1 cellular context compared by ENCODE assay signal in the genomic region with DNA sequence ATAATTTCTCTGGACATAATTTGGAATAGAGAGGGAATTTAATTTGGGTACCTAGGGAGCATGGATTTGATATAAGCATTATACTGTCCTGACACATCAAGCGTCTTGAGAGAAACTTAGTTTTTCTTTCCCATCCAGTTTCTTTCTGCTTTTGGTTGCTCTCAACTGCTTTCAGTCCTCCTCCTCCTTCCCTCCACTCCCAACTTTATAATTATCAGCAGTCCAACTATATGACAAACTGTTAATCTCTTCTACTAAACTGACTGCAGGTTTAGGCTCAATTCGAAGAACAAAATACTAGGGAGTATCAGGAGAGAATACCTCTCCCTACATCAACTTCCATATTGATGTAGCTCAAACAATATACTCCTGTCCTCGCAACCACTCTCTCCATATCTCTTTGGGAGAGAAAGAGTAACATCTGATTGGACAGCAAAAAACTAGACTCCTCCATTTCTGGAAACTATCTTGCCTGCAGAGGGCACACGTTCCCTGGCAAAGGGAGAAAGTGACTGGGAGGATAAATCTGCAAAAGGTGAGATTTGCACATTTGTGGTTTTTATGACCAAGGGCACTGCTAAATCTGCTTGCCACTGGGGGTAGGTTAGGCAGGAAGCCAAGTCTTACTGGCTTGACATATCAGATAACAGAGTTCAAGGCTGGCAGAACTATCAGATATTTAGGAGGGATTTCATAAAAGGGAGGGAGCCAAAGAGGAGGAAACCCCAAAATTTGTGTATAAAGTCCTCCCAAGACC.
TF ChIP-seq lines count a peak whose summit lies in the region.

No MANE protein-coding gene starts in this region.

TF ChIP-seq in HEK293, 187 proteins besides CTCF, POLR2A, EP300 and RAD21 (continued from another document and continues in another):
- TF ChIP-seq ZNF248 (tag by site-specific recombination; IDR thresholded peaks at IDR 0.05) = no peak
- TF ChIP-seq ZNF560 (tag by site-specific recombination; IDR thresholded peaks at IDR 0.05; ENCODE audit: borderline replicate concordance) = no peak
- TF ChIP-seq, protein P1, sequence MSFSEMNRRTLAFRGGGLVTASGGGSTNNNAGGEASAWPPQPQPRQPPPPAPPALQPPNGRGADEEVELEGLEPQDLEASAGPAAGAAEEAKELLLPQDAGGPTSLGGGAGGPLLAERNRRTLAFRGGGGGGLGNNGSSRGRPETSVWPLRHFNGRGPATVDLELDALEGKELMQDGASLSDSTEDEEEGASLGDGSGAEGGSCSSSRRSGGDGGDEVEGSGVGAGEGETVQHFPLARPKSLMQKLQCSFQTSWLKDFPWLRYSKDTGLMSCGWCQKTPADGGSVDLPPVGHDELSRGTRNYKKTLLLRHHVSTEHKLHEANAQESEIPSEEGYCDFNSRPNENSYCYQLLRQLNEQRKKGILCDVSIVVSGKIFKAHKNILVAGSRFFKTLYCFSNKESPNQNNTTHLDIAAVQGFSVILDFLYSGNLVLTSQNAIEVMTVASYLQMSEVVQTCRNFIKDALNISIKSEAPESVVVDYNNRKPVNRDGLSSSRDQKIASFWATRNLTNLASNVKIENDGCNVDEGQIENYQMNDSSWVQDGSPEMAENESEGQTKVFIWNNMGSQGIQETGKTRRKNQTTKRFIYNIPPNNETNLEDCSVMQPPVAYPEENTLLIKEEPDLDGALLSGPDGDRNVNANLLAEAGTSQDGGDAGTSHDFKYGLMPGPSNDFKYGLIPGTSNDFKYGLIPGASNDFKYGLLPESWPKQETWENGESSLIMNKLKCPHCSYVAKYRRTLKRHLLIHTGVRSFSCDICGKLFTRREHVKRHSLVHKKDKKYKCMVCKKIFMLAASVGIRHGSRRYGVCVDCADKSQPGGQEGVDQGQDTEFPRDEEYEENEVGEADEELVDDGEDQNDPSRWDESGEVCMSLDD (tag by site-specific recombination; IDR thresholded peaks at IDR 0.05) = no peak
- TF ChIP-seq ZNF664 (tag by site-specific recombination; IDR thresholded peaks at IDR 0.05) = no peak
- no peak for TF ChIP-seq HOXA7 (CRISPR knock-in tag; IDR thresholded peaks at IDR 0.05; ENCODE audit: borderline replicate concordance)
- no peak for TF ChIP-seq ZNF707 (tag by site-specific recombination; IDR thresholded peaks at IDR 0.05)
- TF ChIP-seq ZNF544 (tag by site-specific recombination; IDR thresholded peaks at IDR 0.05) = no peak
- no peak for TF ChIP-seq ZNF416 (tag by site-specific recombination; IDR thresholded peaks at IDR 0.05)
- TF ChIP-seq ZNF23 (tag by site-specific recombination; IDR thresholded peaks at IDR 0.05; ENCODE audit: borderline replicate concordance) = no peak
- TF ChIP-seq, protein P2, sequence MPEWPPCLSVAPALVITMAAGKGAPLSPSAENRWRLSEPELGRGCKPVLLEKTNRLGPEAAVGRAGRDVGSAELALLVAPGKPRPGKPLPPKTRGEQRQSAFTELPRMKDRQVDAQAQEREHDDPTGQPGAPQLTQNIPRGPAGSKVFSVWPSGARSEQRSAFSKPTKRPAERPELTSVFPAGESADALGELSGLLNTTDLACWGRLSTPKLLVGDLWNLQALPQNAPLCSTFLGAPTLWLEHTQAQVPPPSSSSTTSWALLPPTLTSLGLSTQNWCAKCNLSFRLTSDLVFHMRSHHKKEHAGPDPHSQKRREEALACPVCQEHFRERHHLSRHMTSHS (tag by site-specific recombination; IDR thresholded peaks at IDR 0.05) = no peak
- TF ChIP-seq, protein P3, sequence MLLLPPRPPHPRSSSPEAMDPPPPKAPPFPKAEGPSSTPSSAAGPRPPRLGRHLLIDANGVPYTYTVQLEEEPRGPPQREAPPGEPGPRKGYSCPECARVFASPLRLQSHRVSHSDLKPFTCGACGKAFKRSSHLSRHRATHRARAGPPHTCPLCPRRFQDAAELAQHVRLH (tag by site-specific recombination; IDR thresholded peaks at IDR 0.05) = no peak
- TF ChIP-seq GLIS1 (tag by site-specific recombination; IDR thresholded peaks at IDR 0.05) = peak; percentile 29; the same call in 1 of the 2 replicates
- peak; percentile 90 for TF ChIP-seq ZNF654 (tag by site-specific recombination; IDR thresholded peaks at IDR 0.05; ENCODE audit: low read depth)
- 0 out of 2 replicates have a peak, but pooled peaks have one; percentile 21 for TF ChIP-seq ZNF501 (tag by site-specific recombination; IDR thresholded peaks at IDR 0.05)
- no peak for TF ChIP-seq ZNF354C (tag by site-specific recombination; IDR thresholded peaks at IDR 0.05; ENCODE audit: borderline replicate concordance, low read depth)
- no peak for TF ChIP-seq ZFP3 (tag by site-specific recombination; IDR thresholded peaks at IDR 0.05; ENCODE audit: low read depth)
- no peak for TF ChIP-seq REPIN1 (tag by site-specific recombination; IDR thresholded peaks at IDR 0.05; ENCODE audit: low read depth)
- TF ChIP-seq GFI1B (tag by site-specific recombination; IDR thresholded peaks at IDR 0.05) = peak; percentile 95
- peak; percentile 45; the same call in 1 of the 2 replicates for TF ChIP-seq FEZF1 (tag by site-specific recombination; IDR thresholded peaks at IDR 0.05)
- TF ChIP-seq, protein P4, sequence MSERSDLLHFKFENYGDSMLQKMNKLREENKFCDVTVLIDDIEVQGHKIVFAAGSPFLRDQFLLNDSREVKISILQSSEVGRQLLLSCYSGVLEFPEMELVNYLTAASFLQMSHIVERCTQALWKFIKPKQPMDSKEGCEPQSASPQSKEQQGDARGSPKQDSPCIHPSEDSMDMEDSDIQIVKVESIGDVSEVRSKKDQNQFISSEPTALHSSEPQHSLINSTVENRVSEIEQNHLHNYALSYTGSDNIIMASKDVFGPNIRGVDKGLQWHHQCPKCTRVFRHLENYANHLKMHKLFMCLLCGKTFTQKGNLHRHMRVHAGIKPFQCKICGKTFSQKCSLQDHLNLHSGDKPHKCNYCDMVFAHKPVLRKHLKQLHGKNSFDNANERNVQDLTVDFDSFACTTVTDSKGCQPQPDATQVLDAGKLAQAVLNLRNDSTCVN (tag by site-specific recombination; optimal IDR thresholded peaks at IDR 0.05) = no peak
- TF ChIP-seq, protein P5, sequence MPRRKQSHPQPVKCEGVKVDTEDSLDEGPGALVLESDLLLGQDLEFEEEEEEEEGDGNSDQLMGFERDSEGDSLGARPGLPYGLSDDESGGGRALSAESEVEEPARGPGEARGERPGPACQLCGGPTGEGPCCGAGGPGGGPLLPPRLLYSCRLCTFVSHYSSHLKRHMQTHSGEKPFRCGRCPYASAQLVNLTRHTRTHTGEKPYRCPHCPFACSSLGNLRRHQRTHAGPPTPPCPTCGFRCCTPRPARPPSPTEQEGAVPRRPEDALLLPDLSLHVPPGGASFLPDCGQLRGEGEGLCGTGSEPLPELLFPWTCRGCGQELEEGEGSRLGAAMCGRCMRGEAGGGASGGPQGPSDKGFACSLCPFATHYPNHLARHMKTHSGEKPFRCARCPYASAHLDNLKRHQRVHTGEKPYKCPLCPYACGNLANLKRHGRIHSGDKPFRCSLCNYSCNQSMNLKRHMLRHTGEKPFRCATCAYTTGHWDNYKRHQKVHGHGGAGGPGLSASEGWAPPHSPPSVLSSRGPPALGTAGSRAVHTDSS (tag by site-specific recombination; IDR thresholded peaks at IDR 0.05) = no peak
- no peak for TF ChIP-seq ZNF837 (tag by site-specific recombination; IDR thresholded peaks at IDR 0.05)
- no peak for TF ChIP-seq ZEB2 (tag by site-specific recombination; IDR thresholded peaks at IDR 0.05)
- no peak for TF ChIP-seq ZSCAN23 (tag by site-specific recombination; IDR thresholded peaks at IDR 0.05)
- no peak for TF ChIP-seq ZBTB8A (tag by site-specific recombination; IDR thresholded peaks at IDR 0.05)
- peak; percentile 61; the same call in 1 of the 2 replicates for TF ChIP-seq ZNF660 (tag by site-specific recombination; IDR thresholded peaks at IDR 0.05)
- TF ChIP-seq ZNF324 (tag by site-specific recombination; IDR thresholded peaks at IDR 0.05) = no peak
- TF ChIP-seq, protein P6, sequence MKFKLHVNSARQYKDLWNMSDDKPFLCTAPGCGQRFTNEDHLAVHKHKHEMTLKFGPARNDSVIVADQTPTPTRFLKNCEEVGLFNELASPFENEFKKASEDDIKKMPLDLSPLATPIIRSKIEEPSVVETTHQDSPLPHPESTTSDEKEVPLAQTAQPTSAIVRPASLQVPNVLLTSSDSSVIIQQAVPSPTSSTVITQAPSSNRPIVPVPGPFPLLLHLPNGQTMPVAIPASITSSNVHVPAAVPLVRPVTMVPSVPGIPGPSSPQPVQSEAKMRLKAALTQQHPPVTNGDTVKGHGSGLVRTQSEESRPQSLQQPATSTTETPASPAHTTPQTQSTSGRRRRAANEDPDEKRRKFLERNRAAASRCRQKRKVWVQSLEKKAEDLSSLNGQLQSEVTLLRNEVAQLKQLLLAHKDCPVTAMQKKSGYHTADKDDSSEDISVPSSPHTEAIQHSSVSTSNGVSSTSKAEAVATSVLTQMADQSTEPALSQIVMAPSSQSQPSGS (tag by site-specific recombination; IDR thresholded peaks at IDR 0.05; ENCODE audit: low read depth) = no peak
- TF ChIP-seq, protein P7, sequence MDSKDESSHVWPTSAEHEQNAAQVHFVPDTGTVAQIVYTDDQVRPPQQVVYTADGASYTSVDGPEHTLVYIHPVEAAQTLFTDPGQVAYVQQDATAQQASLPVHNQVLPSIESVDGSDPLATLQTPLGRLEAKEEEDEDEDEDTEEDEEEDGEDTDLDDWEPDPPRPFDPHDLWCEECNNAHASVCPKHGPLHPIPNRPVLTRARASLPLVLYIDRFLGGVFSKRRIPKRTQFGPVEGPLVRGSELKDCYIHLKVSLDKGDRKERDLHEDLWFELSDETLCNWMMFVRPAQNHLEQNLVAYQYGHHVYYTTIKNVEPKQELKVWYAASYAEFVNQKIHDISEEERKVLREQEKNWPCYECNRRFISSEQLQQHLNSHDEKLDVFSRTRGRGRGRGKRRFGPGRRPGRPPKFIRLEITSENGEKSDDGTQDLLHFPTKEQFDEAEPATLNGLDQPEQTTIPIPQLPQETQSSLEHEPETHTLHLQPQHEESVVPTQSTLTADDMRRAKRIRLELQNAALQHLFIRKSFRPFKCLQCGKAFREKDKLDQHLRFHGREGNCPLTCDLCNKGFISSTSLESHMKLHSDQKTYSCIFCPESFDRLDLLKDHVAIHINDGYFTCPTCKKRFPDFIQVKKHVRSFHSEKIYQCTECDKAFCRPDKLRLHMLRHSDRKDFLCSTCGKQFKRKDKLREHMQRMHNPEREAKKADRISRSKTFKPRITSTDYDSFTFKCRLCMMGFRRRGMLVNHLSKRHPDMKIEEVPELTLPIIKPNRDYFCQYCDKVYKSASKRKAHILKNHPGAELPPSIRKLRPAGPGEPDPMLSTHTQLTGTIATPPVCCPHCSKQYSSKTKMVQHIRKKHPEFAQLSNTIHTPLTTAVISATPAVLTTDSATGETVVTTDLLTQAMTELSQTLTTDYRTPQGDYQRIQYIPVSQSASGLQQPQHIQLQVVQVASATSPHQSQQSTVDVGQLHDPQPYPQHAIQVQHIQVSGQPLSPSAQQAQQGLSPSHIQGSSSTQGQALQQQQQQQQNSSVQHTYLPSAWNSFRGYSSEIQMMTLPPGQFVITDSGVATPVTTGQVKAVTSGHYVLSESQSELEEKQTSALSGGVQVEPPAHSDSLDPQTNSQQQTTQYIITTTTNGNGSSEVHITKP (tag by site-specific recombination; IDR thresholded peaks at IDR 0.05) = peak; percentile 84
- TF ChIP-seq, protein P8, sequence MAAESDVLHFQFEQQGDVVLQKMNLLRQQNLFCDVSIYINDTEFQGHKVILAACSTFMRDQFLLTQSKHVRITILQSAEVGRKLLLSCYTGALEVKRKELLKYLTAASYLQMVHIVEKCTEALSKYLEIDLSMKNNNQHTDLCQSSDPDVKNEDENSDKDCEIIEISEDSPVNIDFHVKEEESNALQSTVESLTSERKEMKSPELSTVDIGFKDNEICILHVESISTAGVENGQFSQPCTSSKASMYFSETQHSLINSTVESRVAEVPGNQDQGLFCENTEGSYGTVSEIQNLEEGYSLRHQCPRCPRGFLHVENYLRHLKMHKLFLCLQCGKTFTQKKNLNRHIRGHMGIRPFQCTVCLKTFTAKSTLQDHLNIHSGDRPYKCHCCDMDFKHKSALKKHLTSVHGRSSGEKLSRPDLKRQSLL (tag by site-specific recombination; IDR thresholded peaks at IDR 0.05) = no peak
- no peak for TF ChIP-seq KLF9 (tag by site-specific recombination; IDR thresholded peaks at IDR 0.05; ENCODE audit: low read depth)
- TF ChIP-seq ZNF175 (tag by site-specific recombination; IDR thresholded peaks at IDR 0.05) = no peak
- no peak for TF ChIP-seq ZBTB48 (tag by site-specific recombination; IDR thresholded peaks at IDR 0.05)
- no peak; the same call in 1 of the 2 replicates for TF ChIP-seq ZNF394 (tag by site-specific recombination; IDR thresholded peaks at IDR 0.05; ENCODE audit: borderline replicate concordance)
- no peak for TF ChIP-seq MZF1 (tag by site-specific recombination; IDR thresholded peaks at IDR 0.05; ENCODE audit: borderline replicate concordance)
- no peak for TF ChIP-seq ZNF777 (tag by site-specific recombination; IDR thresholded peaks at IDR 0.05; ENCODE audit: borderline replicate concordance)
- TF ChIP-seq, protein P9, sequence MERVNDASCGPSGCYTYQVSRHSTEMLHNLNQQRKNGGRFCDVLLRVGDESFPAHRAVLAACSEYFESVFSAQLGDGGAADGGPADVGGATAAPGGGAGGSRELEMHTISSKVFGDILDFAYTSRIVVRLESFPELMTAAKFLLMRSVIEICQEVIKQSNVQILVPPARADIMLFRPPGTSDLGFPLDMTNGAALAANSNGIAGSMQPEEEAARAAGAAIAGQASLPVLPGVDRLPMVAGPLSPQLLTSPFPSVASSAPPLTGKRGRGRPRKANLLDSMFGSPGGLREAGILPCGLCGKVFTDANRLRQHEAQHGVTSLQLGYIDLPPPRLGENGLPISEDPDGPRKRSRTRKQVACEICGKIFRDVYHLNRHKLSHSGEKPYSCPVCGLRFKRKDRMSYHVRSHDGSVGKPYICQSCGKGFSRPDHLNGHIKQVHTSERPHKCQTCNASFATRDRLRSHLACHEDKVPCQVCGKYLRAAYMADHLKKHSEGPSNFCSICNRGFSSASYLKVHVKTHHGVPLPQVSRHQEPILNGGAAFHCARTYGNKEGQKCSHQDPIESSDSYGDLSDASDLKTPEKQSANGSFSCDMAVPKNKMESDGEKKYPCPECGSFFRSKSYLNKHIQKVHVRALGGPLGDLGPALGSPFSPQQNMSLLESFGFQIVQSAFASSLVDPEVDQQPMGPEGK (tag by site-specific recombination; IDR thresholded peaks at IDR 0.05) = peak; percentile 30; the same call in 1 of the 2 replicates
- no peak for TF ChIP-seq ZNF747 (tag by site-specific recombination; IDR thresholded peaks at IDR 0.05)
- no peak for TF ChIP-seq ZBTB7A (tag by site-specific recombination; IDR thresholded peaks at IDR 0.05; ENCODE audit: low read depth)
- no peak for TF ChIP-seq ZFP41 (tag by site-specific recombination; IDR thresholded peaks at IDR 0.05; ENCODE audit: borderline replicate concordance)
- TF ChIP-seq, protein P10, sequence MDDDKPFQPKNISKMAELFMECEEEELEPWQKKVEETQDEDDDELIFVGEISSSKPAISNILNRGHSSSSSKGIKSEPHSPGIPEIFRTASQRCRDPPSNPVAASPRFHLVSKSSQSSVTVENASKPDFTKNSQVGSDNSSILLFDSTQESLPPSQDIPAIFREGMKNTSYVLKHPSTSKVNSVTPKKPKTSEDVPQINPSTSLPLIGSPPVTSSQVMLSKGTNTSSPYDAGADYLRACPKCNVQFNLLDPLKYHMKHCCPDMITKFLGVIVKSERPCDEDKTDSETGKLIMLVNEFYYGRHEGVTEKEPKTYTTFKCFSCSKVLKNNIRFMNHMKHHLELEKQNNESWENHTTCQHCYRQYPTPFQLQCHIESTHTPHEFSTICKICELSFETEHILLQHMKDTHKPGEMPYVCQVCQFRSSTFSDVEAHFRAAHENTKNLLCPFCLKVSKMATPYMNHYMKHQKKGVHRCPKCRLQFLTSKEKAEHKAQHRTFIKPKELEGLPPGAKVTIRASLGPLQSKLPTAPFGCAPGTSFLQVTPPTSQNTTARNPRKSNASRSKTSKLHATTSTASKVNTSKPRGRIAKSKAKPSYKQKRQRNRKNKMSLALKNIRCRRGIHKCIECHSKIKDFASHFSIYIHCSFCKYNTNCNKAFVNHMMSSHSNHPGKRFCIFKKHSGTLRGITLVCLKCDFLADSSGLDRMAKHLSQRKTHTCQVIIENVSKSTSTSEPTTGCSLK (tag by site-specific recombination; IDR thresholded peaks at IDR 0.05) = no peak
- no peak for TF ChIP-seq SCRT1 (tag by site-specific recombination; IDR thresholded peaks at IDR 0.05; ENCODE audit: borderline replicate concordance)
